Comparison of ENCODE assay signal across 9 cellular contexts in genomic region chr4:825969-826330, GRCh38. TPM values are rescaled to one million over a fixed set of nuclear protein-coding genes. Genes with fewer than 3 reads are reported as not detected.
DNase-seq lines count a peak whose midpoint lies in the region; ATAC-seq, FAIRE-seq and TF ChIP-seq lines count a peak whose summit lies in the region.
"Had no signal": no experiment of that assay in that cellular context is flagged by ENCODE, and none has a peak within 500 bp of the region (broad histone marks: within the 10 kb centered on the region; RNA-seq: fewer than 3 reads in every experiment).

CPLX1 (minus strand) TSS chr4:826129; CDS start chr4:824522, 1,607 bp downstream.

- H3K27ac Mint-ChIP-seq in CD4-positive, alpha-beta memory T cell, result no peak within 1 kb of the TSS

- H3K4ac ChIP-seq in mesendoderm (ENCODE audit: low read depth, low read length), result no peak within 1 kb of the TSS

- no peaks in the 10 kb centered on the region for H4K20me1 ChIP-seq in GM12878 (ENCODE audit: control insufficient read depth, insufficient read depth)

- H3K36me3 Mint-ChIP-seq in CD4-positive, alpha-beta memory T cell, result peaks cover 0 to 7% of the 10 kb centered on the region in 2 donors

- no peaks in the 10 kb centered on the region for H3K4me1 ChIP-seq in CD4-positive, alpha-beta memory T cell (ENCODE audit: insufficient read depth, low read length)
- no peaks in the 10 kb centered on the region for H3K4me1 ChIP-seq in HEK293 (ENCODE audit: control insufficient read depth, insufficient read depth, low read length)
- H3K4me1 ChIP-seq in GM12878 (ENCODE audit: control insufficient read depth, insufficient read depth, low read length), result no peaks in the 10 kb centered on the region
- no peaks in the 10 kb centered on the region for H3K4me1 ChIP-seq in mesendoderm (ENCODE audit: control insufficient read depth, low read depth, low read length)

- CTCF ChIA-PET in CD4-positive, alpha-beta memory T cell (lab: Charles Lee; ENCODE audit: partially characterized antibody), result no interaction called here
- CTCF ChIA-PET in HEK293 (lab: Yijun Ruan, JAX), result no interaction called here
- CTCF ChIA-PET in GM12878 (lab: Yijun Ruan, JAX), result no interaction called here

- DNase-seq in CD4-positive, alpha-beta memory T cell, result no peak
- no peak for DNase-seq in GM12878 (ENCODE audit: low read depth, low spot score)
- peak; percentile 57 for DNase-seq in mesendoderm
- DNase-seq in GM19238 (ENCODE audit: insufficient read length, low spot score), result no peak

- TF ChIP-seq RAD21 in GM12878 (IDR thresholded peaks at IDR 0.05; ENCODE audit: insufficient read depth, low read depth, low read length), result no peak

- no peak within 1 kb of the TSS for H3K56ac ChIP-seq in mesendoderm (ENCODE audit: low read length)

- H3K9me3 ChIP-seq in CD4-positive, alpha-beta memory T cell (ENCODE audit: control insufficient read depth in 1 of 2, low read length in 2 of 2), result no peaks in the 10 kb centered on the region
- H3K9me3 ChIP-seq in HEK293 (ENCODE audit: control insufficient read depth, insufficient read depth, low read depth, low read length), result no peaks in the 10 kb centered on the region
- no peaks in the 10 kb centered on the region; the same call in 2 of the 3 replicates for H3K9me3 ChIP-seq in GM12878 (replicated peaks; ENCODE audit: control insufficient read depth, insufficient read depth, low read length)

- H2BK5ac ChIP-seq in mesendoderm (ENCODE audit: low read length), result no peak within 1 kb of the TSS

- no peak for TF ChIP-seq POLR2A in GM12878 (IDR thresholded peaks at IDR 0.05; ENCODE audit: low read depth, low read length)

- H4K8ac ChIP-seq in mesendoderm (ENCODE audit: low read depth, low read length), result no peak within 1 kb of the TSS

- peak within 1 kb of the TSS in 5 of 8 donors; percentile 10 to 59 (median 46) for H3K4me3 Mint-ChIP-seq in CD4-positive, alpha-beta memory T cell

- in situ Hi-C loops in GM12878 (cut with MboI), result no loop called here

- no peaks in the 10 kb centered on the region for H3K79me2 ChIP-seq in GM12878 (ENCODE audit: control insufficient read depth, insufficient read depth, low read length)
- no peaks in the 10 kb centered on the region for H3K79me2 ChIP-seq in mesendoderm (ENCODE audit: control insufficient read depth, insufficient read depth, low read length)

- POLR2A ChIA-PET in CD4-positive, alpha-beta memory T cell (lab: Charles Lee; ENCODE audit: partially characterized antibody), result no interaction called here
- POLR2A ChIA-PET in HEK293 (lab: Yijun Ruan, JAX), result no interaction called here
- POLR2A ChIA-PET in GM12878 (lab: Charles Lee), result no interaction called here

- FAIRE-seq in GM12878 (lab: Jason Lieb, UNC), result no peak
- FAIRE-seq: colon had no signal

- H2AFZ ChIP-seq in GM12878 (ENCODE audit: control insufficient read depth, low read depth, low read length), result no peak within 1 kb of the TSS

- no peaks in the 10 kb centered on the region for H3K36me3 ChIP-seq in CD4-positive, alpha-beta memory T cell (ENCODE audit: insufficient read depth, low read length)
- H3K36me3 ChIP-seq in HEK293 (ENCODE audit: control insufficient read depth in 2 of 2, insufficient read depth in 1 of 2, low read length in 2 of 2) (no peaks in the 10 kb centered on the region), GM12878 (ENCODE audit: control insufficient read depth in 2 of 2, insufficient read depth in 2 of 2, low read length in 1 of 2) (no peaks in the 10 kb centered on the region), mesendoderm (ENCODE audit: control insufficient read depth, insufficient read depth, low read length) (no peaks in the 10 kb centered on the region)

- peaks cover 1 to 9% (median 5%) of the 10 kb centered on the region in 4 donors for H3K4me1 Mint-ChIP-seq in CD4-positive, alpha-beta memory T cell

- H2AK5ac ChIP-seq in mesendoderm (ENCODE audit: low read length), result no peak within 1 kb of the TSS

- intact Hi-C loops in CD4-positive, alpha-beta memory T cell (cut with micrococcal nuclease), result no loop called here
- intact Hi-C loops in GM12878 (cut with micrococcal nuclease; ENCODE audit: unreplicated experiment), result no loop called here

- H4K5ac ChIP-seq in mesendoderm (ENCODE audit: low read length), result no peak within 1 kb of the TSS

- ATAC-seq in GM12878, result no peak
- ATAC-seq in HG03342 (IDR thresholded peaks at IDR 0.05; ENCODE audit: unreplicated experiment), result no peak
- ATAC-seq in HG03039 (IDR thresholded peaks at IDR 0.05; ENCODE audit: unreplicated experiment), result no peak
- no peak for ATAC-seq in HG02798 (IDR thresholded peaks at IDR 0.05; ENCODE audit: poor library complexity, unreplicated experiment)

- RAD21 ChIA-PET in GM12878 (lab: Charles Lee; ENCODE audit: unreplicated experiment), result no interaction called here

- peaks cover 24% of the 10 kb centered on the region for H3K27me3 ChIP-seq in CD4-positive, alpha-beta memory T cell (ENCODE audit: insufficient read depth, low read length)
- H3K27me3 ChIP-seq in GM12878 (replicated peaks in 1 of 2; ENCODE audit: control insufficient read depth in 2 of 2, insufficient read depth in 2 of 2, low read length in 1 of 2) (peaks cover 3 to 12% of the 10 kb centered on the region in 2 experiments), mesendoderm (ENCODE audit: insufficient read depth, low read length, poor library complexity) (peaks cover 20% of the 10 kb centered on the region)

- no peak within 1 kb of the TSS for H3K4me3 ChIP-seq in CD4-positive, alpha-beta memory T cell (ENCODE audit: low read length in 2 of 2)
- peak within 1 kb of the TSS; percentile 19 for H3K4me3 ChIP-seq in HEK293 (ENCODE audit: low read depth, low read length)
- no peak within 1 kb of the TSS for H3K4me3 ChIP-seq in GM12878
- no peak within 1 kb of the TSS for H3K4me3 ChIP-seq in mesendoderm (ENCODE audit: low read length)

- H3K4me2 ChIP-seq in GM12878 (ENCODE audit: control insufficient read depth, insufficient read depth) (peak within 1 kb of the TSS; percentile 3; the same call in 1 of the 2 replicates), mesendoderm (ENCODE audit: low read length) (peak within 1 kb of the TSS; percentile 25)

- TF ChIP-seq EP300 in GM12878 (IDR thresholded peaks at IDR 0.05; ENCODE audit: borderline replicate concordance in 1 of 2, control insufficient read depth in 1 of 2, low read depth in 2 of 2, low read length in 2 of 2), result no peak

- H3K79me1 ChIP-seq in mesendoderm (ENCODE audit: low read length), result no peaks in the 10 kb centered on the region

- no peak within 1 kb of the TSS for H3K23ac ChIP-seq in mesendoderm (ENCODE audit: low read length)

- no TSS peak for BruUV-seq in GM12878 (replicated peaks; lab: Mats Ljungman, UMichigan)

- no peak within 1 kb of the TSS for H2BK15ac ChIP-seq in mesendoderm (replicated peaks; ENCODE audit: low read depth)

- peaks cover 24 to 40% of the 10 kb centered on the region in 2 donors for H3K27me3 Mint-ChIP-seq in CD4-positive, alpha-beta memory T cell

- SMC1A ChIA-PET in GM12878 (lab: Charles Lee; ENCODE audit: uncharacterized antibody, unreplicated experiment), result no interaction called here

- TF ChIP-seq CTCF in HEK293 (tag by site-specific recombination; IDR thresholded peaks at IDR 0.05) (no peak), GM12878 (IDR thresholded peaks at IDR 0.05 in 2 of 3, conservative IDR thresholded peaks at IDR 0.05 in 1 of 3; ENCODE audit: control insufficient read depth in 2 of 3, extremely low read depth in 1 of 3, insufficient read depth in 1 of 3, low read depth in 3 of 3, low read length in 3 of 3) (no peak)

- H3K27ac ChIP-seq in CD4-positive, alpha-beta memory T cell (ENCODE audit: low read depth, low read length), result no peak within 1 kb of the TSS
- H3K27ac ChIP-seq in HEK293 (ENCODE audit: extremely low read depth, low read depth, low read length) (no peak within 1 kb of the TSS), GM12878 (ENCODE audit: control insufficient read depth, insufficient read depth) (no peak within 1 kb of the TSS), mesendoderm (ENCODE audit: low read depth, low read length) (no peak within 1 kb of the TSS)

- H3K18ac ChIP-seq in mesendoderm (ENCODE audit: low read length), result no peak within 1 kb of the TSS

- H2BK120ac ChIP-seq in mesendoderm (ENCODE audit: low read depth, low read length), result no peak within 1 kb of the TSS

- WGBS in GM12878 (ENCODE audit: insufficient coverage, insufficient replicate concordance, low lambda C conversion rate, missing lambda C conversion rate), result 13% methylated on average over 20 of the region's 61 CpGs
- no CpG with 5 or more reads among the region's 61 CpGs for WGBS in mesendoderm (ENCODE audit: extremely low coverage, insufficient coverage, low lambda C conversion rate)

- H3K9ac ChIP-seq in GM12878 (ENCODE audit: control insufficient read depth, insufficient read depth, low read length), result no peak within 1 kb of the TSS
- no peak within 1 kb of the TSS for H3K9ac ChIP-seq in mesendoderm (ENCODE audit: low read length)

- H3K9me3 Mint-ChIP-seq in CD4-positive, alpha-beta memory T cell, result peaks cover 0 to 2% (median 0%) of the 10 kb centered on the region in 8 donors

TF ChIP-seq in GM12878, 131 proteins besides CTCF, POLR2A, EP300 and RAD21 (continues in another document):
- TF ChIP-seq HDGF (IDR thresholded peaks at IDR 0.05) (no peak), SREBF2 (IDR thresholded peaks at IDR 0.05; ENCODE audit: low read length) (no peak), RBBP5 (conservative IDR thresholded peaks at IDR 0.05) (no peak), PAX8 (IDR thresholded peaks at IDR 0.05) (no peak)

RNA-seq across cellular contexts. Expression of gene CPLX1, which starts in this region (rescaled TPM):
- 1 to 10 TPM in 1 of 2 experiments, under 1 TPM in 1; 0.64 to 1.5 TPM for total RNA-seq in CD4-positive, alpha-beta memory T cell
- polyA plus RNA-seq in CD4-positive, alpha-beta memory T cell, result under 1 TPM in 1 of 2 donors, not detected in 1; 0.26 TPM
- total RNA-seq in GM12878 (2013; cell fraction: nucleolus; rRNA removed), result 0.25 TPM in 1 of 2 replicates, not detected in the other
- 0.16 TPM in 1 of 2 replicates, not detected in the other for total RNA-seq in GM12878 (2014; rRNA removed)
- total RNA-seq in GM12878 (2014; rRNA removed; fragmentation: Illumina TruSeq; extraction: Trizol), result 0.09 TPM in 1 of 2 replicates, not detected in the other
- total RNA-seq in GM12878 (2021), result 1.2 and 2.2 TPM in 2 replicates
- 0.10 TPM for polyA plus RNA-seq in GM12878 (2011; ENCODE audit: low read depth)
- not detected in 2 replicates for polyA plus RNA-seq in GM12878 (2011; rRNA removed)
- polyA plus RNA-seq in GM12878 (2011; cell fraction: cytosol; rRNA removed), result 0.06 TPM in 1 of 2 replicates, not detected in the other
- 0.12 and 0.46 TPM in 2 replicates for polyA plus RNA-seq in GM12878 (2011; cell fraction: nucleus; rRNA removed)
- 0.88 and 2.1 TPM in 2 replicates for polyA plus RNA-seq in GM12878 (2012)
- polyA plus RNA-seq in GM12878 (2014; fragmentation: Illumina TruSeq; extraction: Trizol), result 0.04 TPM in 1 of 2 replicates, not detected in the other
- not detected for polyA plus RNA-seq in GM12878 (2014; fragmentation: Nextera tagmentation; extraction: Ambion mirVana)
- 0.28 and 0.57 TPM in 2 replicates for polyA plus RNA-seq in GM12878 (2014; rRNA removed)
- under 1 TPM in 1 of 2 experiments, not detected in 1; 0.13 TPM for polyA plus RNA-seq in GM12878 (2016; fragmentation: Nextera tagmentation; extraction: Ambion mirVana)
- polyA minus RNA-seq in GM12878 (2011; rRNA and poly(A)+ RNA removed), result not detected in 2 replicates
- polyA minus RNA-seq in GM12878 (2011; cell fraction: cytosol; rRNA and poly(A)+ RNA removed), result not detected in 2 replicates
- not detected in 2 replicates for polyA minus RNA-seq in GM12878 (2011; cell fraction: nucleus; rRNA and poly(A)+ RNA removed)
- 0.20 TPM for polyA plus RNA-seq in mesendoderm (2013, experiment 1 of 2)
- polyA plus RNA-seq in mesendoderm (2013, experiment 2 of 2), result 0.22 TPM
